In genomic region chr7:2517004-2517403, GRCh38 we compare ENCODE assay signal across 12 cellular contexts. TPM values are rescaled to one million over a fixed set of nuclear protein-coding genes. Genes with fewer than 3 reads are reported as not detected.
DNase-seq lines count a peak whose midpoint lies in the region; ATAC-seq and TF ChIP-seq lines count a peak whose summit lies in the region.
"Had no signal": no experiment of that assay in that cellular context is flagged by ENCODE, and none has a peak within 500 bp of the region (broad histone marks: within the 10 kb centered on the region; RNA-seq: fewer than 3 reads in every experiment).

No MANE protein-coding gene starts in this region.

- H3K27ac Mint-ChIP-seq in naive thymus-derived CD8-positive, alpha-beta T cell = peak overlapping the region in 5 of 10 donors; percentile 19 to 87 (median 61)

- peak overlapping the region; percentile 86 for H3K23ac ChIP-seq in neuronal stem cell (ENCODE audit: low read depth, low read length, poor library complexity)

- H2AK5ac ChIP-seq in neuronal stem cell (ENCODE audit: low read depth, low read length) = peak overlapping the region; percentile 99

- TF ChIP-seq CTCF in choroid plexus epithelial cell (conservative IDR thresholded peaks at IDR 0.05; ENCODE audit: low read depth, low read length) = peak; percentile 40

- peaks cover 4 to 9% (median 5%) of the 10 kb centered on the region in 3 donors for H3K36me3 Mint-ChIP-seq in naive thymus-derived CD8-positive, alpha-beta T cell
- H3K36me3 Mint-ChIP-seq: natural killer cell had no signal

- H3K4me2 ChIP-seq in BLaER1 = peak overlapping the region; percentile 100
- no peak overlapping the region for H3K4me2 ChIP-seq in neuronal stem cell (ENCODE audit: insufficient read depth, low read length, poor library complexity, severe bottlenecking)

- H2BK12ac ChIP-seq in neuronal stem cell (ENCODE audit: low read length) = peak overlapping the region; percentile 86

- DNase-seq in NCI-H226 = peak; percentile 97
- DNase-seq in choroid plexus epithelial cell (ENCODE audit: low read depth) = peak; percentile 95
- no peak for DNase-seq in neuronal stem cell (ENCODE audit: low spot score)
- DNase-seq in naive thymus-derived CD8-positive, alpha-beta T cell = no peak
- no peak for DNase-seq in T-helper 9 cell
- no peak for DNase-seq in pons (ENCODE audit: low spot score)
- DNase-seq: activated CD4-positive, alpha-beta T cell treated with anti-CD3 and anti-CD28 coated beads for 4 hours; heart left ventricle; natural killer cell had no signal

- H3K27me3 Mint-ChIP-seq in naive thymus-derived CD8-positive, alpha-beta T cell = no peaks in the 10 kb centered on the region

- peak overlapping the region; percentile 96 for H2BK5ac ChIP-seq in neuronal stem cell (ENCODE audit: low read length)

- peak overlapping the region; percentile 75 for H3K14ac ChIP-seq in neuronal stem cell (ENCODE audit: low read length)

- H3K9ac ChIP-seq in BLaER1 = peak overlapping the region; percentile 31; the same call in 1 of the 2 replicates
- H3K9ac ChIP-seq in neuronal stem cell (ENCODE audit: low read depth, low read length, poor library complexity) = peak overlapping the region; percentile 25

- H3K36me3 ChIP-seq in BLaER1 (no peaks in the 10 kb centered on the region), neuronal stem cell (replicated peaks in 1 of 2; ENCODE audit: control insufficient read depth in 2 of 2, insufficient read depth in 2 of 2, low read length in 2 of 2) (peaks cover 3 to 4% of the 10 kb centered on the region in 2 donors)
- H3K36me3 ChIP-seq: heart left ventricle had no signal

- no peak overlapping the region for H3K4me3 Mint-ChIP-seq in naive thymus-derived CD8-positive, alpha-beta T cell

- no peak overlapping the region for H3K4ac ChIP-seq in neuronal stem cell (ENCODE audit: low read length)

- no peak for ATAC-seq in naive thymus-derived CD8-positive, alpha-beta T cell
- ATAC-seq in HG02884 (IDR thresholded peaks at IDR 0.05; ENCODE audit: unreplicated experiment) = no peak
- ATAC-seq: natural killer cell had no signal

- peaks cover 21% of the 10 kb centered on the region for H4K20me1 ChIP-seq in BLaER1

- no CpG with 5 or more reads among the region's 9 CpGs for WGBS in neuronal stem cell (ENCODE audit: extremely low coverage in 2 of 2, insufficient read length in 2 of 2, insufficient replicate concordance in 1 of 2), 2 donors

- H2BK15ac ChIP-seq in neuronal stem cell (ENCODE audit: low read length) = no peak overlapping the region

- peaks cover 5% of the 10 kb centered on the region for H3K79me1 ChIP-seq in neuronal stem cell (ENCODE audit: low read depth, low read length)

- peaks cover 27 to 42% (median 39%) of the 10 kb centered on the region in 4 donors for H3K4me1 Mint-ChIP-seq in naive thymus-derived CD8-positive, alpha-beta T cell

- no peak overlapping the region for H2BK120ac ChIP-seq in neuronal stem cell (ENCODE audit: low read depth, low read length)

- H3K9me3 ChIP-seq in BLaER1 (no peaks in the 10 kb centered on the region), neuronal stem cell (replicated peaks in 1 of 2; ENCODE audit: control insufficient read depth in 2 of 2, insufficient read depth in 1 of 2, low read depth in 1 of 2, low read length in 2 of 2) (peaks cover 0 to 2% of the 10 kb centered on the region in 2 donors)
- H3K9me3 ChIP-seq: heart left ventricle had no signal

- H3K4me3 ChIP-seq in BLaER1 (no peak overlapping the region), choroid plexus epithelial cell (ENCODE audit: low read depth, low read length) (no peak overlapping the region), neuronal stem cell (ENCODE audit: low read length in 2 of 2) (no peak overlapping the region)
- H3K4me3 ChIP-seq: heart left ventricle had no signal

- H3K27ac ChIP-seq in BLaER1 (peak overlapping the region; percentile 51), neuronal stem cell (replicated peaks; ENCODE audit: low read length) (peak overlapping the region; percentile 13)

- H2AFZ ChIP-seq in neuronal stem cell (ENCODE audit: low read length) = peak overlapping the region; percentile 13

- H3K27me3 ChIP-seq in BLaER1 (no peaks in the 10 kb centered on the region), neuronal stem cell (ENCODE audit: control insufficient read depth in 3 of 3, insufficient read depth in 3 of 3, low read depth in 1 of 3, low read length in 3 of 3) (peaks cover 0 to 12% (median 0%) of the 10 kb centered on the region in 3 experiments)

- H3K9me3 Mint-ChIP-seq in naive thymus-derived CD8-positive, alpha-beta T cell = no peaks in the 10 kb centered on the region
- H3K9me3 Mint-ChIP-seq: natural killer cell had no signal

- H4K8ac ChIP-seq in neuronal stem cell (ENCODE audit: low read depth, low read length) = no peak overlapping the region

- H4K91ac ChIP-seq in neuronal stem cell (ENCODE audit: low read depth, low read length, poor library complexity) = no peak overlapping the region

- peaks cover 74% of the 10 kb centered on the region for H3K4me1 ChIP-seq in BLaER1
- H3K4me1 ChIP-seq in neuronal stem cell (ENCODE audit: control insufficient read depth in 2 of 2, insufficient read depth in 1 of 2, low read depth in 1 of 2, low read length in 2 of 2) = peaks cover 36 to 54% of the 10 kb centered on the region in 2 donors

- POLR2A ChIA-PET in naive thymus-derived CD8-positive, alpha-beta T cell (lab: Charles Lee) = interaction anchor here (0.6 to 22.8 kb wide), 3 partner anchors 5 to 41 kb away, joined by 3 to 821 read pairs (median 821); partner anchors contain the start of gene LFNG

- H3K18ac ChIP-seq in neuronal stem cell (ENCODE audit: low read length) = peak overlapping the region; percentile 93

RNA-seq across cellular contexts. Expression of gene LFNG, which starts 2.6 kb away (rescaled TPM):
- 84.0 TPM for polyA plus RNA-seq in neuronal stem cell (2013, experiment 1 of 2)
- polyA plus RNA-seq in neuronal stem cell (2013, experiment 2 of 2) = 82.3 TPM
- 100 to 1,000 TPM; 151 to 153 TPM for total RNA-seq in naive thymus-derived CD8-positive, alpha-beta T cell
- 1 to 10 TPM in 2 of 3 donors, under 1 TPM in 1; 0.54 to 3.0 (median 1.6) TPM for polyA plus RNA-seq in naive thymus-derived CD8-positive, alpha-beta T cell

RNA-seq across cellular contexts. Expression of gene BRAT1, which starts 38.3 kb away (rescaled TPM):
- polyA plus RNA-seq in neuronal stem cell (2013, experiment 1 of 2) = 18.7 TPM
- 18.1 TPM for polyA plus RNA-seq in neuronal stem cell (2013, experiment 2 of 2)
- total RNA-seq in naive thymus-derived CD8-positive, alpha-beta T cell = 10 to 100 TPM; 32.2 to 32.4 TPM
- 10 to 100 TPM; 21.0 to 43.6 (median 25.4) TPM for polyA plus RNA-seq in naive thymus-derived CD8-positive, alpha-beta T cell

RNA-seq across cellular contexts. Expression of gene GRIFIN, which starts 40.8 kb away (rescaled TPM):
- polyA plus RNA-seq in neuronal stem cell (2013, experiment 1 of 2) = not detected
- polyA plus RNA-seq in neuronal stem cell (2013, experiment 2 of 2) = not detected
- total RNA-seq in naive thymus-derived CD8-positive, alpha-beta T cell = not detected
- not detected for polyA plus RNA-seq in naive thymus-derived CD8-positive, alpha-beta T cell
- total RNA-seq: heart left ventricle, natural killer cell, OCI-LY7 had no signal
- polyA plus RNA-seq: heart left ventricle had no signal

RNA-seq across cellular contexts. Expression of gene IQCE, which starts 41.8 kb away (rescaled TPM):
- polyA plus RNA-seq in neuronal stem cell (2013, experiment 1 of 2) = 10.4 TPM
- 10.3 TPM for polyA plus RNA-seq in neuronal stem cell (2013, experiment 2 of 2)
- 1 to 10 TPM; 6.6 to 8.9 TPM for total RNA-seq in naive thymus-derived CD8-positive, alpha-beta T cell
- 1 to 10 TPM in 2 of 3 donors, under 1 TPM in 1; 0.77 to 2.2 (median 2.0) TPM for polyA plus RNA-seq in naive thymus-derived CD8-positive, alpha-beta T cell

Comparison
In these comparisons a context has a peak if more than half of its experiments do, and no peak if none do; other contexts are left out.
1. DNase-seq: peak in NCI-H226 (single experiment) and choroid plexus epithelial cell (single experiment); none in neuronal stem cell (single experiment), naive thymus-derived CD8-positive, alpha-beta T cell (0 of 10), T-helper 9 cell (single experiment) and pons (single experiment).